ENCODE assay signal across 9 cellular contexts in the genomic region with DNA sequence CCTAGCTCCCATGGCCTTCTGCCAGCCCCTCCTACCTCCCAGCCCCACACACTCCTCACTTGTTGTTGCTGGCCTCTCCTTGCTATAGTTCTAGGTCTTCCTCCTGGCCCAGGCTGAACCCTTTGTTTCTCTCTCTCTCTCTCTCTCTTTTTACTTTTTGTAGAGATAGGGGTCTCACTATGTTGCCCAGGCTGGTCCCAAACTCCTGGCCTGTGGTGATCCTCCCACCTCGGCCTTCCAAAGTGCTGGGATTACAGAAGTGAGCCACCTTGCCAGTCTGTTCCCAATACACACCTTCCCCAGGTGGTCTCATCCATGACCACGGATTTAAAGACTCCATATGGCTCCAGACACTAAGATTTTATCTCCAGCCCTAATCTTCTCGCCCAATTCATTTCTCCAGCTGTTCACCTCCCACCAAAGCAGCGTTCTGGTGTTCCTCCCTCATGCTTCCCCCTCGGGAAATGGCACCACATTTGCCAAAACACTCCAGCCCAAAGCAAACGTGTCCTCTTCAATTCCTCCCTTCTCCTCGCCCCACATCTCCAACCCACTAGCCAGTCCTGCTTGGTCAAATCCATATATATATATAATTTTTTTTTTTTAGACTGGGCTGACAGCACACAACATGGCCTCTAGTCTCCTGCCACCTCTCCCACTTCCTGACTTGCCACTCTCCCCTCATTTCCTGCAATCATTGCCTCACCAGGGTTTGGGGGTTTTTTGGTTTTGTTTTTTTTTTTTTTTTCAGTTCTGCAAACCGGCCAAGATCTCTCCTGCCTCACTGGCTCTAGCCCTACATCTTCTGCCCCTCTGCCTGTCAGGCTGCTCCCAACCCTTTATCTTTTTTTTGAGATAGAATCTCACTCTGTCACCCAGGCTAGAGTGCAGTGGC.
DNase-seq lines count a peak whose midpoint lies in the region; ATAC-seq and TF ChIP-seq lines count a peak whose summit lies in the region.
"Had no signal": no experiment of that assay in that cellular context is flagged by ENCODE, and none has a peak within 500 bp of the region (broad histone marks: within the 10 kb centered on the region; RNA-seq: fewer than 3 reads in every experiment).

No MANE protein-coding gene starts in this region.

- peak; percentile 79 for ATAC-seq in GM21576 (IDR thresholded peaks at IDR 0.05; ENCODE audit: unreplicated experiment)
- ATAC-seq in HG02970 (IDR thresholded peaks at IDR 0.05; ENCODE audit: low FRiP score, unreplicated experiment): no peak
- no peak for ATAC-seq in GM19455 (IDR thresholded peaks at IDR 0.05; ENCODE audit: unreplicated experiment)
- ATAC-seq: right cardiac atrium had no signal

- no peaks in the 10 kb centered on the region for H3K9me3 Mint-ChIP-seq in immature natural killer cell

- no peak overlapping the region for H3K4me3 ChIP-seq in GM12865 (ENCODE audit: low read depth, low read length)

- DNase-seq in GM12865 (ENCODE audit: low read depth) (peak; percentile 80), NOMO-1 treated with DMSO at 0.1 percent for 48 hours (lab: John Stamatoyannopoulos, UW; ENCODE audit: unreplicated experiment) (peak; percentile 86), immature natural killer cell (peak; percentile 68 to 75 (median 74)), SW 1271 (lab: John Stamatoyannopoulos, UW) (no peak), C1 segment of cervical spinal cord (lab: John Stamatoyannopoulos, UW) (no peak)
- DNase-seq: right cardiac atrium had no signal

- H3K4me3 Mint-ChIP-seq in immature natural killer cell: peak overlapping the region; percentile 53 to 79 (median 61)

- H3K27ac Mint-ChIP-seq in immature natural killer cell: peak overlapping the region in 5 of 6 donors; percentile 76 to 91 (median 89)

- no peak for TF ChIP-seq CTCF in GM12865 (IDR thresholded peaks at IDR 0.05; ENCODE audit: insufficient read depth, low read depth, low read length, missing control alignments)

- H3K36me3 Mint-ChIP-seq in immature natural killer cell: peaks cover 0 to 5% (median 0%) of the 10 kb centered on the region in 3 donors

- H3K4me1 Mint-ChIP-seq in immature natural killer cell: peaks cover 34 to 36% of the 10 kb centered on the region in 2 donors

- H3K27me3 Mint-ChIP-seq in immature natural killer cell (ENCODE audit: low read depth in 3 of 3): peaks cover 20 to 50% (median 26%) of the 10 kb centered on the region in 3 donors

Comparison
In these comparisons a context has a peak if more than half of its experiments do, and no peak if none do; other contexts are left out.
1. DNase-seq: peak in GM12865 (single experiment), NOMO-1 treated with DMSO at 0.1 percent for 48 hours (single experiment) and immature natural killer cell (3 of 3); none in SW 1271 (0 of 2) and C1 segment of cervical spinal cord (0 of 14).